In genomic region chr7:57201895-57202210, GRCh38 we compare ENCODE assay signal across 28 cellular contexts.
"Had no signal": no experiment of that assay in that cellular context is flagged by ENCODE, and none has a peak within 500 bp of the region (broad histone marks: within the 10 kb centered on the region; RNA-seq: fewer than 3 reads in every experiment).

No MANE protein-coding gene starts in this region.

- H3K4me1 Mint-ChIP-seq: naive thymus-derived CD8-positive, alpha-beta T cell; nephron progenitor cell; stimulated activated naive B cell treated with anti-CD40 and anti-IgM and Interleukin-4, amounts not matched to agents 10 μg/mL and 1 μg/mL and 100 μg/mL, for 72 hours; stimulated activated naive CD8-positive, alpha-beta T cell treated with anti-CD3 and anti-CD28 coated beads, Interleukin-15, amount 100 ng/mL, for 72 hours had no signal

- H3K27me3 Mint-ChIP-seq: naive thymus-derived CD8-positive, alpha-beta T cell; stimulated activated naive B cell treated with anti-CD40 and anti-IgM and Interleukin-4, amounts not matched to agents 10 μg/mL and 1 μg/mL and 100 μg/mL, for 72 hours; stimulated activated naive CD8-positive, alpha-beta T cell treated with anti-CD3 and anti-CD28 coated beads, Interleukin-15, amount 100 ng/mL, for 72 hours had no signal

- DNase-seq: dermis blood vessel endothelial cell; effector memory CD4-positive, alpha-beta T cell; foreskin keratinocyte; glutamatergic neuron; heart right ventricle; hippocampal formation; mammary epithelial cell; mesendoderm; naive thymus-derived CD8-positive, alpha-beta T cell; nephron progenitor cell; nucleus accumbens; stimulated activated CD4-positive, alpha-beta T cell treated with anti-CD3 and anti-CD28 coated beads, Interleukin-15, amount 100 ng/mL, for 24 hours; stimulated activated CD4-positive, alpha-beta T cell treated with anti-CD3 and anti-CD28 coated beads, Interleukin-2, amount 100 ng/mL, for 48 hours; stimulated activated naive B cell treated with anti-CD40 and anti-IgM and Interleukin-4, amounts not matched to agents 10 μg/mL and 1 μg/mL and 100 μg/mL, for 72 hours; stimulated activated naive CD8-positive, alpha-beta T cell treated with anti-CD3 and anti-CD28 coated beads, Interleukin-15, amount 100 ng/mL, for 72 hours; substantia nigra; testis had no signal

- H3K9me3 ChIP-seq: prostate gland, testis, uterus had no signal

- ATAC-seq: foreskin keratinocyte; left lobe of liver; naive thymus-derived CD8-positive, alpha-beta T cell; stimulated activated naive B cell treated with anti-CD40 and anti-IgM and Interleukin-4, amounts not matched to agents 10 μg/mL and 1 μg/mL and 100 μg/mL, for 72 hours; stimulated activated naive CD8-positive, alpha-beta T cell treated with anti-CD3 and anti-CD28 coated beads, Interleukin-15, amount 100 ng/mL, for 72 hours had no signal

- FAIRE-seq: endothelial cell of umbilical vein, islet of Langerhans had no signal

- H3K36me3 ChIP-seq: esophagus muscularis mucosa, heart right ventricle, prostate gland, right atrium auricular region, tibial artery, upper lobe of left lung, uterus had no signal

- H3K4me1 ChIP-seq: esophagus muscularis mucosa, foreskin keratinocyte, heart right ventricle, prostate gland, right atrium auricular region, testis, tibial artery, upper lobe of left lung, uterus had no signal

- H3K27ac ChIP-seq: coronary artery, esophagus muscularis mucosa, foreskin keratinocyte, heart right ventricle, prostate gland, right atrium auricular region, skin epidermis, testis, tibial artery, upper lobe of left lung, uterus had no signal

- H3K27me3 ChIP-seq: foreskin keratinocyte, right atrium auricular region, testis, tibial artery, upper lobe of left lung, uterus had no signal

- H3K4me3 Mint-ChIP-seq: naive thymus-derived CD8-positive, alpha-beta T cell; nephron progenitor cell; stimulated activated naive B cell treated with anti-CD40 and anti-IgM and Interleukin-4, amounts not matched to agents 10 μg/mL and 1 μg/mL and 100 μg/mL, for 72 hours; stimulated activated naive CD8-positive, alpha-beta T cell treated with anti-CD3 and anti-CD28 coated beads, Interleukin-15, amount 100 ng/mL, for 72 hours had no signal

- H3K27ac Mint-ChIP-seq: naive thymus-derived CD8-positive, alpha-beta T cell; nephron progenitor cell; stimulated activated naive B cell treated with anti-CD40 and anti-IgM and Interleukin-4, amounts not matched to agents 10 μg/mL and 1 μg/mL and 100 μg/mL, for 72 hours; stimulated activated naive CD8-positive, alpha-beta T cell treated with anti-CD3 and anti-CD28 coated beads, Interleukin-15, amount 100 ng/mL, for 72 hours had no signal

- H3K4me3 ChIP-seq: coronary artery, esophagus muscularis mucosa, heart right ventricle, prostate gland, right atrium auricular region, skin epidermis, testis, tibial artery, upper lobe of left lung, uterus had no signal
